8 cellular contexts compared by ENCODE assay signal in the genomic region with DNA sequence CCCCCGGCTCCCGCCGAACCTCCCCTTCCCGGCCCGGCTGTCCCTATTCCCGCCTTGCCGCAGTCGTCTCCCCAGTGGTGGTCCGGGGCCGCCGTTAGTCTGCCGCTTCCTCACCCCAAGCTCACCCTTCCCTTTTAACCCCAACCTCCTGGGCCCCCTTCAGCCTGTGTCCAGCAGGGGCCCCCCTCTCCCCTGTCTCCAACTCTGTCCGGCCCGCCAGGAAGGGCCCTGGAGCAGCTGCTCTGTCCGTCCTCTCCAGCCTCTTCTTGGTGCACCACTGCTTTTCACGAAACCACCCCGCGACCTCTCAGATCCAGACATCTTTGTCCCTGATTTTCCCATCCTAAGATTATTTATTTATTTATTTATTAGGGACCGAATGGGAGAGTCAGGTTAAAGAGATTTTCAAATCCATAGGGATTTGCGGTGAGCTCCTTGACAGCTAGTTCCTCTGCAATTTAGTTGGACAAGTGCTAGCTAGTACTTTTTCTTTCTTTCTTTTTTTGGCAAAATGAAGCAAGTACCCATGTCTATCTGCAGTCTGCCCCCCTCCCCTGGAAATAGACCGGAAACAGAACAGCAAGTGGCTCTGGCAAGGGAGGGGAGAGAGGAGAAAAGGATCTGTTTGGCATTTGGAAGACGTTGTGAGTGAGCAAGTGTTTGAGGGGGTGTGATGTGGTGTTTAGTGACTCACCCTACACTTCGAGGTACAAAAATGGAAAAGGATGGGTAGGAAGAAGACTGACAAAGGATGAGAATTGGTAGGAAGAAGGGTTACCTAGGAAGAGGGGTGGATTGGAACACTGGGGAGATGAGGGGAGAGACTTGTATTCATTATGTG.
DNase-seq lines count a peak whose midpoint lies in the region; ATAC-seq and TF ChIP-seq lines count a peak whose summit lies in the region.

No MANE protein-coding gene starts in this region.

- H3K36me3 Mint-ChIP-seq in stimulated activated naive B cell treated with anti-CD40 and anti-IgM and Interleukin-4, amounts not matched to agents 10 μg/mL and 1 μg/mL and 100 μg/mL, for 72 hours, result peaks cover 11 to 27% of the 10 kb centered on the region in 2 donors

- H3K9me3 ChIP-seq in HUES6 (ENCODE audit: control insufficient read depth, insufficient read depth, low read depth, low read length), result no peaks in the 10 kb centered on the region

- H3K4me3 Mint-ChIP-seq in stimulated activated naive B cell treated with anti-CD40 and anti-IgM and Interleukin-4, amounts not matched to agents 10 μg/mL and 1 μg/mL and 100 μg/mL, for 72 hours, result peak overlapping the region; percentile 95 to 98

- peak; percentile 60 for TF ChIP-seq CTCF in choroid plexus epithelial cell (conservative IDR thresholded peaks at IDR 0.05; ENCODE audit: low read depth, low read length)

- peaks cover 16 to 60% of the 10 kb centered on the region in 2 donors for H3K4me1 Mint-ChIP-seq in stimulated activated naive B cell treated with anti-CD40 and anti-IgM and Interleukin-4, amounts not matched to agents 10 μg/mL and 1 μg/mL and 100 μg/mL, for 72 hours

- peak overlapping the region; percentile 82 for H3K9ac ChIP-seq in HUES6 (ENCODE audit: low read length)

- DNase-seq in NCI-H1694 treated with DMSO at 0.1 percent for 48 hours (lab: John Stamatoyannopoulos, UW) (peak; percentile 53), NCI-H1694 (lab: John Stamatoyannopoulos, UW) (no peak), SIG-M5 (lab: John Stamatoyannopoulos, UW) (peak; percentile 22), choroid plexus epithelial cell (ENCODE audit: low read depth) (peak; percentile 65)
- DNase-seq in stimulated activated naive B cell treated with anti-CD40 and anti-IgM and Interleukin-4, amounts not matched to agents 10 μg/mL and 1 μg/mL and 100 μg/mL, for 72 hours, result peak; percentile 32

- peak overlapping the region; percentile 42 for H3K27ac Mint-ChIP-seq in stimulated activated naive B cell treated with anti-CD40 and anti-IgM and Interleukin-4, amounts not matched to agents 10 μg/mL and 1 μg/mL and 100 μg/mL, for 72 hours

- peaks cover 23% of the 10 kb centered on the region for H3K36me3 ChIP-seq in HUES6 (ENCODE audit: control insufficient read depth, insufficient read depth, low read length)

- no peaks in the 10 kb centered on the region for H3K27me3 Mint-ChIP-seq in stimulated activated naive B cell treated with anti-CD40 and anti-IgM and Interleukin-4, amounts not matched to agents 10 μg/mL and 1 μg/mL and 100 μg/mL, for 72 hours

- ATAC-seq in GM21576 (IDR thresholded peaks at IDR 0.05; ENCODE audit: unreplicated experiment), result peak; percentile 40
- ATAC-seq in stimulated activated naive B cell treated with anti-CD40 and anti-IgM and Interleukin-4, amounts not matched to agents 10 μg/mL and 1 μg/mL and 100 μg/mL, for 72 hours (replicated peaks), result peak; percentile 53 to 71

- H3K27me3 ChIP-seq in HUES6 (ENCODE audit: control insufficient read depth, insufficient read depth, low read length) (no peaks in the 10 kb centered on the region), layer of hippocampus (ENCODE audit: control insufficient read depth, insufficient read depth, low read length) (no peaks in the 10 kb centered on the region)

- H3K4me1 ChIP-seq in HUES6 (ENCODE audit: control insufficient read depth, insufficient read depth, low read length), result no peaks in the 10 kb centered on the region

- no peaks in the 10 kb centered on the region for H3K9me3 Mint-ChIP-seq in stimulated activated naive B cell treated with anti-CD40 and anti-IgM and Interleukin-4, amounts not matched to agents 10 μg/mL and 1 μg/mL and 100 μg/mL, for 72 hours

- peak overlapping the region; percentile 79 for H3K4me3 ChIP-seq in HUES6 (ENCODE audit: low read depth, low read length)
- H3K4me3 ChIP-seq in choroid plexus epithelial cell (ENCODE audit: low read depth, low read length), result peak overlapping the region; percentile 74

- no peak overlapping the region for H3K27ac ChIP-seq in HUES6 (ENCODE audit: low read depth, low read length)
- H3K27ac ChIP-seq in layer of hippocampus (ENCODE audit: low read depth, low read length), result peak overlapping the region; percentile 48
